ENCODE assay signal across 1 cellular context in genomic region chr7:27108390-27109127, GRCh38.
A peak's percentile ranks its signal among the peaks of the same experiment; 100 is the strongest.
TF ChIP-seq lines count a peak whose summit lies in the region.

No MANE protein-coding gene starts in this region.

TF ChIP-seq in H1, 55 proteins besides CTCF, POLR2A, EP300 and RAD21:
- TF ChIP-seq SUZ12 (IDR thresholded peaks at IDR 0.05; ENCODE audit: low read length) (peak; percentile 90), MAX (IDR thresholded peaks at IDR 0.05) (peak; percentile 42; the same call in 1 of the 2 replicates), TAF1 (IDR thresholded peaks at IDR 0.05; ENCODE audit: low read depth, low read length) (no peak), EZH2 (IDR thresholded peaks at IDR 0.05; ENCODE audit: low read depth, low read length, severe bottlenecking) (peak; percentile 98), GABPA (IDR thresholded peaks at IDR 0.05; ENCODE audit: borderline replicate concordance, insufficient read depth, low read length) (0 out of 2 replicates have a peak, but pooled peaks have one; percentile 21), CHD1 (IDR thresholded peaks at IDR 0.05; ENCODE audit: low read depth, low read length) (no peak), TCF12 (IDR thresholded peaks at IDR 0.05; ENCODE audit: low read depth, low read length) (0 out of 2 replicates have a peak, but pooled peaks have one; percentile 2), POLR2AphosphoS5 (IDR thresholded peaks at IDR 0.05; ENCODE audit: low read depth, low read length) (no peak), CBX8 (IDR thresholded peaks at IDR 0.05; ENCODE audit: borderline replicate concordance, low read depth, low read length) (0 out of 2 replicates have a peak, but pooled peaks have one; percentile 32), ATF3 (IDR thresholded peaks at IDR 0.05; ENCODE audit: insufficient read depth, low read depth, low read length) (no peak)
